Comparison of ENCODE assay signal across 17 cellular contexts in the genomic region with DNA sequence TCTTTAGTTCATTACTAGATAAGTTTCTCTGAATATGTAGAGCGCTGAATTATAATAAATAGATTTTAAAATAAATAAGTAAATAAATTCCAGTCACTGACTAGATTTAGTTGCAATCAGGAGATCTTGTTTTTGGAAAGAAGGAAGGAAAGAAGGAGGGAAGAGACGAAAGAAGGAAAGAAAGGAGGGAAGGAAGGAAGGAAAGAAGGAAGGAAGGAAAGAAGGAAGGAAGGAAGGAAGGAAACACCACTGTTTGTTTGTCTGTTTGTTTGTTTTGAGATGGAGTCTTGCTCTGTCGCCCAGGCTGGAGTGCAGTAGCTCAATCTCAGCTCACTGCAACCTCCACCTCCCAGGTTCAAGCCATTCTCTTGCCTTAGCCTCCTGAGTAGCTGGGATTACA. TPM values are rescaled to one million over a fixed set of nuclear protein-coding genes. Genes with fewer than 3 reads are reported as not detected.
"Had no signal": no experiment of that assay in that cellular context is flagged by ENCODE, and none has a peak within 500 bp of the region (broad histone marks: within the 10 kb centered on the region; RNA-seq: fewer than 3 reads in every experiment).

No MANE protein-coding gene starts in this region.

RNA-seq across cellular contexts. Expression of a gene that starts 51.7 kb away (rescaled TPM):
- total RNA-seq: activated naive CD4-positive, alpha-beta T cell treated with anti-CD3 and anti-CD28 coated beads for 36 hours; activated naive CD4-positive, alpha-beta T cell treated with anti-CD3 and anti-CD28 coated beads, Interleukin-2, amount 50 U/mL, for 72 hours; activated naive CD8-positive, alpha-beta T cell treated with anti-CD3 and anti-CD28 coated beads for 36 hours; activated naive CD8-positive, alpha-beta T cell treated with anti-CD3 and anti-CD28 coated beads, Interleukin-2, amount 10 ng/mL, durations not matched to agents 7 days and 5 days; activated T-cell treated with anti-CD3 and anti-CD28 coated beads, Interleukin-2, amount 50 U/mL, for 4 hours; activated T-cell treated with anti-CD3 and anti-CD28 coated beads, Interleukin-2, amount 50 U/mL, for 72 hours; activated T-helper 1 cell treated with anti-CD3 and anti-CD28 coated beads, Interleukin-12 subunit alpha, Interleukin-12 subunit beta, Interleukin-2, Interleukin-4 antibody, amounts not matched to agents 30 ng/mL and 10 ng/mL and 1 ng/mL, durations not matched to agents 14 hours and 24 hours and 36 hours; activated T-helper 17 cell treated with anti-CD3 and anti-CD28 coated beads, Interleukin-2, amount 50 U/mL, for 72 hours; activated T-helper 2 cell treated with anti-CD3 and anti-CD28 coated beads, Interferon-gamma antibody, Interleukin-2, Interleukin-4, amounts not matched to agents 10 μg/mL and 5 μg/mL and 100 μg/mL, durations not matched to agents 14 hours and 24 hours and 36 hours; aorta; ascending aorta; astrocyte; body of pancreas; breast epithelium; bronchial epithelial cell; cardiac muscle cell; chondrocyte had no signal
